9 cellular contexts compared by ENCODE assay signal in the genomic region with DNA sequence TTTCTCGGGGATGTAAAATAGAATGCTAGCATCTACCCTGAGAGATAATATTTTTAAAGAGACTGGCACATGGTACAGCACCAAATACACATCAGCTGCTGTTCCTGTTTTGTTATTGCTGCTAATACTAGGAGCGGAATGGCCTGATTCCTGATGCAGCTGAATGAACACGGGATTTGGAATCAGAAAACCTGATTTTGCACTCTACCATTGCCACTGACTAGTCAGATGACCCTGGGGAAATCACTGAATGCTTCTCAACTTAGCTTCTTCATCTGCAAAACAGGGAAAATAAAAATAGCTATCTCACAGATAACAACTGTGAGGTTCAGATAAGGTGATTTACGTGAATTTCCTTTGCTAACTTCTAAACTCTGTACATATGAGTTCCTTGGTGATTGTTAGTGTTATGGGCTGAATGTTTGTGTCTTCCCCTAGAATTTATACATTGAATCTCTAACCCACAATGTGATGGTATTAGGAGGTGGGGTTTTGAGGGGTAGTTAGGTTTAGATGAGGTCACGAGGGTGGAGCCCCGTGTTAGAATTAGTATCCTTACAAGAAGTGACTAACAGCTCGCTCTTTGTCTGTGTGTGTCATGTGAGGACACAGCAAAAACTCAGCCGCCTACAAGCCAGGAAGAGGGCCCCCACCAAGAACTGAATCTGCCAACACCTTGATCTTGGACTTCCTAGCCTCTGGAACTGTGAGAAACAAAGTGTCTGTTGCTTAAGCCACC. TPM values are rescaled to one million over a fixed set of nuclear protein-coding genes. Genes with fewer than 3 reads are reported as not detected.
A peak's percentile ranks its signal among the peaks of the same experiment; 100 is the strongest.
DNase-seq lines count a peak whose midpoint lies in the region; ATAC-seq, FAIRE-seq and TF ChIP-seq lines count a peak whose summit lies in the region.
"Had no signal": no experiment of that assay in that cellular context is flagged by ENCODE, and none has a peak within 500 bp of the region (broad histone marks: within the 10 kb centered on the region; RNA-seq: fewer than 3 reads in every experiment).

No MANE protein-coding gene starts in this region.

- H2AFZ ChIP-seq in HepG2 (ENCODE audit: low read length) (no peak overlapping the region), astrocyte (ENCODE audit: low read depth, low read length) (no peak overlapping the region), OCI-LY7 (ENCODE audit: low read length) (no peak overlapping the region)

- H3K9me2 ChIP-seq in OCI-LY7 (ENCODE audit: insufficient read depth, low read length): no peaks in the 10 kb centered on the region

- TF ChIP-seq CTCF in right lobe of liver (IDR thresholded peaks at IDR 0.05) (no peak), HepG2 (CRISPR knock-in tag; IDR thresholded peaks at IDR 0.05) (no peak), astrocyte (IDR thresholded peaks at IDR 0.05; ENCODE audit: insufficient read depth, low read depth, low read length) (no peak), psoas muscle (IDR thresholded peaks at IDR 0.05) (no peak), OCI-LY7 (conservative IDR thresholded peaks at IDR 0.05; ENCODE audit: low read length) (no peak)

- BruUV-seq in HepG2 (replicated peaks; lab: Mats Ljungman, UMichigan) (no TSS peak), OCI-LY7 (replicated peaks; lab: Mats Ljungman, UMichigan) (no TSS peak)

- H3K4me1 ChIP-seq in right lobe of liver: no peaks in the 10 kb centered on the region
- peaks cover 33% of the 10 kb centered on the region for H3K4me1 ChIP-seq in HepG2 (ENCODE audit: insufficient read depth, low read length)
- H3K4me1 ChIP-seq in astrocyte (ENCODE audit: insufficient read depth, low read length): peaks cover 18% of the 10 kb centered on the region
- H3K4me1 ChIP-seq in psoas muscle: peaks cover 4% of the 10 kb centered on the region
- no peaks in the 10 kb centered on the region for H3K4me1 ChIP-seq in OCI-LY7 (ENCODE audit: insufficient read depth, low read length, poor library complexity, severe bottlenecking)

- H3K27me3 ChIP-seq in right lobe of liver: no peaks in the 10 kb centered on the region
- H3K27me3 ChIP-seq in HepG2 (ENCODE audit: control insufficient read depth in 1 of 2, insufficient read depth in 2 of 2, low read length in 2 of 2): no peaks in the 10 kb centered on the region; a peak in 1 of 5 replicates
- H3K27me3 ChIP-seq in astrocyte (ENCODE audit: insufficient read depth, low read length): no peaks in the 10 kb centered on the region
- no peaks in the 10 kb centered on the region for H3K27me3 ChIP-seq in psoas muscle (ENCODE audit: insufficient read depth in 3 of 3, low read length in 2 of 3)

- H4K20me1 ChIP-seq in HepG2 (ENCODE audit: insufficient read depth, low read length) (no peaks in the 10 kb centered on the region), astrocyte (ENCODE audit: insufficient read depth, low read length) (no peaks in the 10 kb centered on the region), OCI-LY7 (ENCODE audit: insufficient read depth, low read length) (no peaks in the 10 kb centered on the region)

- POLR2A ChIA-PET in HepG2 (lab: Yijun Ruan, JAX) (no interaction called here), OCI-LY7 (lab: Charles Lee) (interaction anchor here (0.7 to 1.1 kb wide), 2 partner anchors 11 to 16 kb away, joined by 3 to 4 read pairs; no protein-coding TSS in a partner anchor)

- FAIRE-seq in HepG2 (lab: Jason Lieb, UNC) (no peak), astrocyte (lab: Jason Lieb, UNC) (no peak), GM19239 (lab: Jason Lieb, UNC) (no peak)

- intact Hi-C loops in right lobe of liver (cut with DNase I): no loop called here
- intact Hi-C loops in HepG2 (cut with micrococcal nuclease; ENCODE audit: unreplicated experiment): no loop called here
- intact Hi-C loops in psoas muscle (cut with DNase I): no loop called here
- intact Hi-C loops in OCI-LY7 (cut with micrococcal nuclease; ENCODE audit: unreplicated experiment): no loop called here

- H3K9ac ChIP-seq in HepG2 (ENCODE audit: insufficient read depth, low read depth, low read length) (no peak overlapping the region), astrocyte (ENCODE audit: low read length) (no peak overlapping the region)

- no peaks in the 10 kb centered on the region for H3K36me3 Mint-ChIP-seq in astrocyte (ENCODE audit: low read depth, unreplicated experiment)

- H3K27me3 Mint-ChIP-seq in astrocyte (ENCODE audit: low read depth, unreplicated experiment): peaks cover 14% of the 10 kb centered on the region

- in situ Hi-C loops in HepG2 (cut with HindIII; ENCODE audit: extremely low pct_ligation_motif_present, low pct_unique_long_range_greater_than_20kb): loop anchor here (10.0 kb wide), 1 partner anchor 93 kb away; no protein-coding TSS in a partner anchor

- H3K4me1 Mint-ChIP-seq in astrocyte (ENCODE audit: low read depth, unreplicated experiment): peaks cover 28% of the 10 kb centered on the region

- H3K4me3 Mint-ChIP-seq in astrocyte (ENCODE audit: unreplicated experiment): no peak overlapping the region

- H3K4me2 ChIP-seq in HepG2 (ENCODE audit: low read depth, low read length) (no peak overlapping the region), astrocyte (ENCODE audit: low read length) (no peak overlapping the region), OCI-LY7 (ENCODE audit: low read length) (no peak overlapping the region)

- TF ChIP-seq POLR2A in right lobe of liver (IDR thresholded peaks at IDR 0.05): no peak
- TF ChIP-seq POLR2A in HepG2 (IDR thresholded peaks at IDR 0.05; ENCODE audit: insufficient read depth in 1 of 2, low read depth in 2 of 2, low read length in 2 of 2): no peak

- no peak for TF ChIP-seq RAD21 in HepG2 (CRISPR knock-in tag; IDR thresholded peaks at IDR 0.05)

- H3K36me3 ChIP-seq in right lobe of liver (no peaks in the 10 kb centered on the region), HepG2 (replicated peaks in 1 of 2; ENCODE audit: control insufficient read depth in 1 of 2, insufficient read depth in 2 of 2, low read length in 2 of 2) (no peaks in the 10 kb centered on the region), astrocyte (ENCODE audit: insufficient read depth, low read length) (no peaks in the 10 kb centered on the region), psoas muscle (ENCODE audit: insufficient read depth in 1 of 2, low read depth in 1 of 2) (no peaks in the 10 kb centered on the region), OCI-LY7 (ENCODE audit: insufficient read depth, low read length) (no peaks in the 10 kb centered on the region)

- H3K27ac ChIP-seq in right lobe of liver (no peak overlapping the region), HepG2 (ENCODE audit: extremely low read length, insufficient read depth, low read length) (no peak overlapping the region), astrocyte (ENCODE audit: low read depth, low read length) (no peak overlapping the region), psoas muscle (no peak overlapping the region), OCI-LY7 (ENCODE audit: low read depth, low read length, poor library complexity, severe bottlenecking) (no peak overlapping the region)

- peak overlapping the region; percentile 6 for H3K27ac Mint-ChIP-seq in astrocyte (ENCODE audit: unreplicated experiment)

- H3K9me3 Mint-ChIP-seq in astrocyte (ENCODE audit: unreplicated experiment): no peaks in the 10 kb centered on the region

- ATAC-seq in right lobe of liver (peak; percentile 54 to 71 (median 64)), HepG2 (no peak), psoas muscle (peak in 3 of 4 donors; percentile 26 to 51 (median 26))

- no peak for DNase-seq in right lobe of liver
- no peak for DNase-seq in HepG2 (ENCODE audit: low spot score)
- peak; percentile 32 for DNase-seq in astrocyte (ENCODE audit: low read depth)
- no peak for DNase-seq in psoas muscle
- no peak for DNase-seq in HuH-7 (ENCODE audit: low spot score)
- no peak for DNase-seq in OCI-LY7 (ENCODE audit: low spot score)
- no peak for DNase-seq in HPDE6-E6E7 (ENCODE audit: extremely low spot score)
- no peak for DNase-seq in GM19239 (ENCODE audit: insufficient read length, low spot score)
- DNase-seq: islet precursor cell had no signal

- H3K4me3 ChIP-seq in right lobe of liver: no peak overlapping the region
- no peak overlapping the region for H3K4me3 ChIP-seq in HepG2 (replicated peaks in 1 of 3; ENCODE audit: insufficient read depth in 1 of 3, low read depth in 2 of 3, low read length in 3 of 3)
- no peak overlapping the region for H3K4me3 ChIP-seq in astrocyte (ENCODE audit: insufficient read depth, low read depth, low read length)
- no peak overlapping the region for H3K4me3 ChIP-seq in psoas muscle
- H3K4me3 ChIP-seq in OCI-LY7 (ENCODE audit: low read depth, low read length, poor library complexity, severe bottlenecking): no peak overlapping the region

- no peak for TF ChIP-seq EP300 in HepG2 (IDR thresholded peaks at IDR 0.05; ENCODE audit: low read depth in 2 of 2, low read length in 2 of 2)
- TF ChIP-seq EP300 in HepG2 (CRISPR knock-in tag; IDR thresholded peaks at IDR 0.05; ENCODE audit: borderline replicate concordance): no peak

- H3K79me2 ChIP-seq in HepG2 (ENCODE audit: insufficient read depth, low read length) (no peaks in the 10 kb centered on the region), astrocyte (ENCODE audit: insufficient read depth, low read length) (no peaks in the 10 kb centered on the region), OCI-LY7 (ENCODE audit: insufficient read depth, low read depth, low read length) (no peaks in the 10 kb centered on the region)

- CTCF ChIA-PET in HepG2 (lab: Yijun Ruan, JAX; ENCODE audit: low intra/inter-chr PET ratio, low total read pairs) (no interaction called here), OCI-LY7 (lab: Charles Lee; ENCODE audit: unreplicated experiment) (no interaction called here)

- H3K9me3 ChIP-seq in right lobe of liver: no peaks in the 10 kb centered on the region
- H3K9me3 ChIP-seq in HepG2 (ENCODE audit: low read length): no peaks in the 10 kb centered on the region
- H3K9me3 ChIP-seq in astrocyte (ENCODE audit: insufficient read depth, low read depth, low read length): no peaks in the 10 kb centered on the region
- no peaks in the 10 kb centered on the region for H3K9me3 ChIP-seq in psoas muscle
- no peaks in the 10 kb centered on the region for H3K9me3 ChIP-seq in OCI-LY7 (ENCODE audit: low read length)

- 66% methylated on average over 8 of the region's 8 CpGs for WGBS in right lobe of liver (ENCODE audit: insufficient coverage, low coverage, low lambda C conversion rate, missing lambda C conversion rate)
- 56% methylated on average over 7 of the region's 8 CpGs for WGBS in HepG2 (ENCODE audit: low lambda C conversion rate)
- 53 to 58% (median 54%) methylated on average over 8 of the region's 8 CpGs for WGBS in psoas muscle, 3 donors

RNA-seq across cellular contexts. Expression of gene LRRC8C, which starts 24.9 kb away (rescaled TPM):
- total RNA-seq in right lobe of liver: 1 to 10 TPM in 5 of 6 experiments, under 1 TPM in 1; 0.53 to 2.0 (median 1.2) TPM
- 0.22 TPM in 2 replicates for total RNA-seq in HepG2 (2016; rRNA removed; fragmentation: Illumina TruSeq; extraction: Trizol)
- total RNA-seq in HepG2 (2016; cell fraction: cytosol; rRNA removed; fragmentation: Illumina TruSeq; extraction: Trizol; ENCODE audit: low read depth): under 0.01 and 0.10 TPM in 2 replicates
- 0.22 and 0.24 TPM in 2 replicates for total RNA-seq in HepG2 (2016; cell fraction: insoluble cytoplasmic fraction; rRNA removed; fragmentation: Illumina TruSeq; extraction: Trizol)
- total RNA-seq in HepG2 (2016; cell fraction: membrane; rRNA removed; fragmentation: Illumina TruSeq; extraction: Trizol): 0.12 and 0.14 TPM in 2 replicates
- 0.25 and 0.47 TPM in 2 replicates for total RNA-seq in HepG2 (2016; cell fraction: nucleus; rRNA removed; fragmentation: Illumina TruSeq; extraction: Trizol)
- polyA plus RNA-seq in HepG2 (2011; rRNA removed): 0.25 and 0.32 TPM in 2 replicates
- polyA plus RNA-seq in HepG2 (2011; cell fraction: cytosol; rRNA removed): 0.13 and 0.22 TPM in 2 replicates
- polyA plus RNA-seq in HepG2 (2011; cell fraction: nucleus; rRNA removed): 0.21 and 0.26 TPM in 2 replicates
- 0.19 and 0.28 TPM in 2 replicates for polyA plus RNA-seq in HepG2 (2012)
- polyA plus RNA-seq in HepG2 (2016; cell fraction: cytosol; fragmentation: Illumina TruSeq; extraction: Trizol; ENCODE audit: low read depth): 0.01 and 0.02 TPM in 2 replicates
- 0.21 and 0.28 TPM in 2 replicates for polyA plus RNA-seq in HepG2 (2016; cell fraction: insoluble cytoplasmic fraction; fragmentation: Illumina TruSeq; extraction: Trizol; ENCODE audit: low read depth)
- polyA plus RNA-seq in HepG2 (2016; cell fraction: membrane; fragmentation: Illumina TruSeq; extraction: Trizol; ENCODE audit: low read depth): 0.03 TPM in 2 replicates
- 0.31 and 0.49 TPM in 2 replicates for polyA plus RNA-seq in HepG2 (2016; cell fraction: nucleus; fragmentation: Illumina TruSeq; extraction: Trizol; ENCODE audit: insufficient read depth, low read depth)
- 0.36 and 3.1 TPM in 2 replicates for polyA minus RNA-seq in HepG2 (2011; rRNA and poly(A)+ RNA removed; ENCODE audit: low replicate concordance)
- 0.10 and 0.18 TPM in 2 replicates for polyA minus RNA-seq in HepG2 (2011; cell fraction: cytosol; rRNA and poly(A)+ RNA removed)
- 0.64 and 0.99 TPM in 2 replicates for polyA minus RNA-seq in HepG2 (2011; cell fraction: nucleus; rRNA and poly(A)+ RNA removed)
- total RNA-seq in astrocyte: 2.3 and 2.4 TPM in 2 replicates
- total RNA-seq in psoas muscle: 1 to 10 TPM; 2.8 to 4.1 (median 3.2) TPM
- 1 to 10 TPM; 1.4 to 1.8 (median 1.8) TPM for polyA plus RNA-seq in psoas muscle
- 4.1 and 6.0 TPM in 2 replicates for total RNA-seq in OCI-LY7 (2014; rRNA removed; shearing (Covaris generic))
- 8.8 and 9.0 TPM in 2 replicates for total RNA-seq in OCI-LY7 (2022)
